33 cellular contexts compared by ENCODE assay signal in genomic region chr16:72044825-72045359, GRCh38. TPM values are rescaled to one million over a fixed set of nuclear protein-coding genes. Genes with fewer than 3 reads are reported as not detected.
"Had no signal": no experiment of that assay in that cellular context is flagged by ENCODE, and none has a peak within 500 bp of the region (broad histone marks: within the 10 kb centered on the region; RNA-seq: fewer than 3 reads in every experiment).

No MANE protein-coding gene starts in this region.

- H3K27me3 ChIP-seq: brain microvascular endothelial cell, dorsolateral prefrontal cortex, esophagus muscularis mucosa, foreskin keratinocyte, gastrocnemius medialis, heart left ventricle had no signal

- DNase-seq: activated CD4-positive, alpha-beta memory T cell treated with anti-CD3 and anti-CD28 coated beads, Interleukin-2, amount 10 ng/mL, durations not matched to agents 7 days and 5 days; activated CD4-positive, alpha-beta T cell treated with anti-CD3 and anti-CD28 coated beads for 1 hour; activated CD4-positive, alpha-beta T cell treated with anti-CD3 and anti-CD28 coated beads for 4 hours; activated CD4-positive, alpha-beta T cell treated with anti-CD3 and anti-CD28 coated beads, Interleukin-2, amount 10 ng/mL, durations not matched to agents 7 days and 5 days; activated CD4-positive, alpha-beta T cell treated with anti-CD3 and anti-CD28 coated beads, Interleukin-2, amount 50 U/mL, for 4 hours; activated CD8-positive, alpha-beta memory T cell treated with anti-CD3 and anti-CD28 coated beads, Interleukin-2, amount 50 U/mL, for 48 hours; activated gamma-delta T cell; activated naive CD4-positive, alpha-beta T cell; activated naive CD4-positive, alpha-beta T cell treated with anti-CD3 and anti-CD28 coated beads, Interleukin-2, amount 50 U/mL, for 16 hours; activated T-cell treated with anti-CD3 and anti-CD28 coated beads for 4 hours; activated T-cell treated with anti-CD3 and anti-CD28 coated beads, Interleukin-2, amount 50 U/mL, for 24 hours; activated T-cell treated with anti-CD3 and anti-CD28 coated beads, Interleukin-2, amount 50 U/mL, for 72 hours; amniotic stem cell; anterior cingulate cortex; brain microvascular endothelial cell; dorsolateral prefrontal cortex; effector memory CD4-positive, alpha-beta T cell; endodermal cell; foreskin keratinocyte; gastrocnemius medialis; glutamatergic neuron; heart left ventricle; T-helper 2 cell had no signal

- H3K9me3 ChIP-seq: esophagus muscularis mucosa, gastrocnemius medialis had no signal

- H3K27ac ChIP-seq: brain microvascular endothelial cell, coronary artery, dorsolateral prefrontal cortex, esophagus muscularis mucosa, foreskin keratinocyte, gastrocnemius medialis, heart left ventricle, VCaP had no signal

- H3K36me3 ChIP-seq: brain microvascular endothelial cell, gastrocnemius medialis had no signal

- H3K4me3 ChIP-seq: coronary artery, dorsolateral prefrontal cortex, esophagus muscularis mucosa, gastrocnemius medialis, heart left ventricle had no signal

- H3K4me1 ChIP-seq: esophagus muscularis mucosa, foreskin keratinocyte had no signal

- ATAC-seq: activated T-cell treated with anti-CD3 and anti-CD28 coated beads, Interleukin-2, amount 50 U/mL, for 72 hours; foreskin keratinocyte; gastrocnemius medialis; heart left ventricle; WTC11 had no signal

RNA-seq across cellular contexts. Expression of gene HP, which starts 9.4 kb away (rescaled TPM):
- total RNA-seq: activated CD4-positive, alpha-beta memory T cell treated with anti-CD3 and anti-CD28 coated beads, Interleukin-2, amount 10 ng/mL, durations not matched to agents 7 days and 5 days; activated CD4-positive, alpha-beta T cell treated with anti-CD3 and anti-CD28 coated beads, Interleukin-2, amount 10 ng/mL, durations not matched to agents 7 days and 5 days; activated T-cell treated with anti-CD3 and anti-CD28 coated beads, Interleukin-2, amount 50 U/mL, for 72 hours; astrocyte; bronchial epithelial cell; epithelial cell of proximal tubule; foreskin keratinocyte; T-helper 1 cell treated with Interleukin-12 subunit alpha and Interleukin-12 subunit beta and Interleukin-4 antibody, amounts not matched to agents 30 ng/mL and 1 ng/mL, for 36 hours had no signal

RNA-seq across cellular contexts. Expression of gene HPR, which starts 18.1 kb away (rescaled TPM):
- total RNA-seq: activated CD4-positive, alpha-beta memory T cell treated with anti-CD3 and anti-CD28 coated beads, Interleukin-2, amount 10 ng/mL, durations not matched to agents 7 days and 5 days; activated CD4-positive, alpha-beta T cell treated with anti-CD3 and anti-CD28 coated beads, Interleukin-2, amount 10 ng/mL, durations not matched to agents 7 days and 5 days; activated T-cell treated with anti-CD3 and anti-CD28 coated beads, Interleukin-2, amount 50 U/mL, for 72 hours; astrocyte; bronchial epithelial cell; cerebellum; epithelial cell of proximal tubule; foreskin keratinocyte; T-helper 1 cell treated with Interleukin-12 subunit alpha and Interleukin-12 subunit beta and Interleukin-4 antibody, amounts not matched to agents 30 ng/mL and 1 ng/mL, for 36 hours; WTC11 had no signal

RNA-seq across cellular contexts. Expression of gene PKD1L3, which starts 44.7 kb away (rescaled TPM):
- total RNA-seq: astrocyte; bronchial epithelial cell; cardiac septum; epithelial cell of proximal tubule; foreskin keratinocyte; gastrocnemius medialis; T-helper 1 cell treated with Interleukin-12 subunit alpha and Interleukin-12 subunit beta and Interleukin-4 antibody, amounts not matched to agents 30 ng/mL and 1 ng/mL, for 36 hours; WTC11 had no signal
